Comparison of ENCODE assay signal across 23 cellular contexts in the genomic region with DNA sequence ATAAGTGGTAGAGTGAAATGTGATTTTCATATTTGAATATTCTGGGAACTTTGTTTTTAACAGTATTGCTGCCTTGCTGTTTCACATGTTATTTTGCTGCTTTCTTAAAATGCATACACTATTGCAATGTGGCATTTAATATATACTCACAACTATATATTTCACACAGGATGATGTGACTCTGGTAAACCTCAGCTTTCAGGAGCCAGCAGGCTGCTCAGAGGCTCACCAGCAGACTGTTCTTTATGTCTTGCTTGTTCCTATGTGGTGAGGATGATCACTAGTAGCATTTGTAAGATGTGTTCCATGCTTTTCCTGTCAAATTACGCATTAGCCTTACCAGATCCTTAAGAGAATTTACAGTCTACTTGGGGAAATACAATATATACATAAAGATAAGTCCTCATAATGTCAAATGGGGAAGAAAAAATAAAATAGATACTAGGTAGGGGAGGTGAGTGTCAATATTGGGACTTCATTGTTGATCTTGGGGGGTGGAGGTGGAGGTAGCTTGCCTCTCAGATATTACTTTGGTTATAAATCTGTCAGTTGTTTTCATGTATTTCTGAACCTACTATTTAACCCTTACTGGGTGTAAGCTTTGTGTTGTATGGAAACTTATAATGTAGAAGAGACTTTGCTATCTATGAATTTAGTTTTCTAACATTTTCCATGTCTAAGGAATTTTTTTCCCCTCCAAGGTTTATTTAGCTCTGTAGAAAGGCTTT. TPM values are rescaled to one million over a fixed set of nuclear protein-coding genes. Genes with fewer than 3 reads are reported as not detected.
"Had no signal": no experiment of that assay in that cellular context is flagged by ENCODE, and none has a peak within 500 bp of the region (broad histone marks: within the 10 kb centered on the region; RNA-seq: fewer than 3 reads in every experiment).

No MANE protein-coding gene starts in this region.

- H3K27ac Mint-ChIP-seq: activated CD8-positive, alpha-beta T cell treated with anti-CD3 and anti-CD28 coated beads, Interleukin-2, amount 10 ng/mL, durations not matched to agents 7 days and 5 days; activated naive CD4-positive, alpha-beta T cell treated with anti-CD3 and anti-CD28 coated beads for 36 hours; activated naive CD8-positive, alpha-beta T cell; T-helper 1 cell treated with Interleukin-12 subunit alpha and Interleukin-12 subunit beta and Interleukin-4 antibody, amounts not matched to agents 30 μg/mL and 1 μg/mL, for 36 hours had no signal

- H3K9me3 Mint-ChIP-seq: activated naive CD4-positive, alpha-beta T cell treated with anti-CD3 and anti-CD28 coated beads for 36 hours; T-helper 1 cell treated with Interleukin-12 subunit alpha and Interleukin-12 subunit beta and Interleukin-4 antibody, amounts not matched to agents 30 μg/mL and 1 μg/mL, for 36 hours had no signal

- ATAC-seq: activated CD8-positive, alpha-beta T cell treated with anti-CD3 and anti-CD28 coated beads, Interleukin-2, amount 10 ng/mL, durations not matched to agents 7 days and 5 days had no signal

- H3K36me3 Mint-ChIP-seq: activated naive CD8-positive, alpha-beta T cell had no signal

- H3K27ac ChIP-seq: KMS-11, Peyer's patch, SJSA1 had no signal

- DNase-seq: activated CD4-positive, alpha-beta T cell treated with anti-CD3 and anti-CD28 coated beads for 48 hours; activated CD4-positive, alpha-beta T cell treated with anti-CD3 and anti-CD28 coated beads, Interleukin-2, amount 50 U/mL, for 4 hours; activated CD4-positive, CD25-positive, alpha-beta regulatory T cell treated with anti-CD3 and anti-CD28 coated beads, Interleukin-2, amount 50 U/mL, for 72 hours; activated CD8-positive, alpha-beta memory T cell treated with anti-CD3 and anti-CD28 coated beads, Interleukin-2, amount 50 U/mL, for 48 hours; activated CD8-positive, alpha-beta T cell treated with anti-CD3 and anti-CD28 coated beads, Interleukin-2, amount 10 ng/mL, durations not matched to agents 7 days and 5 days; activated gamma-delta T cell; activated naive CD4-positive, alpha-beta T cell treated with anti-CD3 and anti-CD28 coated beads for 36 hours; activated T-cell treated with anti-CD3 and anti-CD28 coated beads, Interleukin-2, amount 50 U/mL, for 1 hour; caudate nucleus; NCI-H1092 treated with DMSO at 0.1 percent for 48 hours; NCI-H1417 treated with DMSO at 0.1 percent for 48 hours; NCI-H1694; NCI-H2029; NCI-H2107; NCI-H345; NCI-H510A; NCI-H526 treated with DMSO at 0.1 percent for 48 hours; Peyer's patch; SHP77 had no signal

- H3K9ac ChIP-seq: KMS-11 had no signal

- H3K4me3 Mint-ChIP-seq: activated CD8-positive, alpha-beta T cell treated with anti-CD3 and anti-CD28 coated beads, Interleukin-2, amount 10 ng/mL, durations not matched to agents 7 days and 5 days; activated naive CD4-positive, alpha-beta T cell treated with anti-CD3 and anti-CD28 coated beads for 36 hours; activated naive CD8-positive, alpha-beta T cell; T-helper 1 cell treated with Interleukin-12 subunit alpha and Interleukin-12 subunit beta and Interleukin-4 antibody, amounts not matched to agents 30 μg/mL and 1 μg/mL, for 36 hours had no signal

- H3K27me3 ChIP-seq: Peyer's patch, SJSA1 had no signal

- H3K4me2 ChIP-seq: KMS-11 had no signal

- H3K36me3 ChIP-seq: Peyer's patch had no signal

- H3K4me3 ChIP-seq: Peyer's patch, SJSA1 had no signal

- H3K9me3 ChIP-seq: Peyer's patch, SJSA1 had no signal

RNA-seq across cellular contexts. Expression of gene GNAI1, which starts 8.4 kb away (rescaled TPM):
- total RNA-seq: activated CD8-positive, alpha-beta T cell treated with anti-CD3 and anti-CD28 coated beads, Interleukin-2, amount 10 ng/mL, durations not matched to agents 7 days and 5 days had no signal
